In genomic region chr10:13970967-13971353, GRCh38 we compare ENCODE assay signal across 13 cellular contexts.
"Had no signal": no experiment of that assay in that cellular context is flagged by ENCODE, and none has a peak within 500 bp of the region (broad histone marks: within the 10 kb centered on the region; RNA-seq: fewer than 3 reads in every experiment).

No MANE protein-coding gene starts in this region.

- H3K36me3 ChIP-seq: colonic mucosa, esophagus muscularis mucosa, pancreas, tibial nerve had no signal

- H3K4me1 ChIP-seq: colonic mucosa, pancreas had no signal

- ATAC-seq: activated CD4-positive, CD25-positive, alpha-beta regulatory T cell treated with anti-CD3 and anti-CD28 coated beads, Interleukin-2, amount 50 U/mL, for 24 hours; activated T-helper 17 cell treated with anti-CD3 and anti-CD28 coated beads, Interleukin-2, amount 50 U/mL, for 72 hours; pancreas; stimulated activated memory B cell treated with anti-CD40 and anti-IgM and Interleukin-4, amounts not matched to agents 10 μg/mL and 1 μg/mL and 100 μg/mL, for 72 hours; T-cell had no signal

- H3K27ac ChIP-seq: colonic mucosa, esophagus muscularis mucosa, pancreas had no signal

- H3K27me3 ChIP-seq: colonic mucosa, esophagus muscularis mucosa, pancreas, tibial nerve had no signal

- H3K4me3 ChIP-seq: colonic mucosa, pancreas, tibial nerve had no signal

- H3K9me3 ChIP-seq: colonic mucosa, esophagus muscularis mucosa, pancreas, tibial nerve had no signal

- DNase-seq: activated naive CD4-positive, alpha-beta T cell treated with Interleukin-2 at 50 U/mL for 16 hours; activated T-cell treated with anti-CD3 and anti-CD28 coated beads for 4 hours; colonic mucosa; kidney; mesendoderm; pancreas; T-cell; T-helper 9 cell had no signal
